ENCODE assay signal across 17 cellular contexts in genomic region chr15:71275098-71275497, GRCh38.
DNase-seq lines count a peak whose midpoint lies in the region; ATAC-seq and TF ChIP-seq lines count a peak whose summit lies in the region.
"Had no signal": no experiment of that assay in that cellular context is flagged by ENCODE, and none has a peak within 500 bp of the region (broad histone marks: within the 10 kb centered on the region; RNA-seq: fewer than 3 reads in every experiment).

No MANE protein-coding gene starts in this region.

- CTCF ChIA-PET in Panc1 (lab: Charles Lee) = no interaction called here
- CTCF ChIA-PET in HEK293T (lab: Yijun Ruan, JAX) = interaction anchor here (0.5 to 1.5 kb wide), 3 partner anchors 18 to 369 kb away, joined by 3 to 5 read pairs (median 4); no protein-coding TSS in a partner anchor

- POLR2A ChIA-PET in Panc1 (lab: Charles Lee) (interaction anchor here (0.6 kb wide), 1 partner anchor 269 kb away, joined by 4 read pairs; no protein-coding TSS in a partner anchor), HEK293T (lab: Yijun Ruan, JAX) (no interaction called here)

- intact Hi-C loops in Panc1 (cut with micrococcal nuclease; ENCODE audit: unreplicated experiment) (no loop called here), testis (cut with DNase I; ENCODE audit: low total_unique reads) (no loop called here)

- H3K27ac ChIP-seq in Panc1 (ENCODE audit: low read length) = peak overlapping the region; percentile 73
- H3K27ac ChIP-seq in testis = no peak overlapping the region
- H3K27ac ChIP-seq: cardiac muscle cell, gastrocnemius medialis, KMS-11, thyroid gland had no signal

- peaks cover 57% of the 10 kb centered on the region for H3K4me1 Mint-ChIP-seq in nephron
- H3K4me1 Mint-ChIP-seq: CD4-positive, CD25-positive, alpha-beta regulatory T cell had no signal

- peaks cover 10% of the 10 kb centered on the region for H3K9me3 Mint-ChIP-seq in nephron
- H3K9me3 Mint-ChIP-seq: CD4-positive, CD25-positive, alpha-beta regulatory T cell had no signal

- in situ Hi-C loops in Panc1 (cut with HindIII; ENCODE audit: low pct_unique_long_range_greater_than_20kb, low sequenced_read_pairs) = no loop called here

- DNase-seq in AG20443 (ENCODE audit: low spot score) (peak; percentile 50), Panc1 (ENCODE audit: low read depth, low spot score) (no peak), dermis blood vessel endothelial cell (peak; percentile 71), HEK293T (ENCODE audit: extremely low spot score) (no peak), BE2C (no peak), testis (no peak), OCI-M1 (lab: John Stamatoyannopoulos, UW) (no peak)
- DNase-seq: activated T-cell treated with anti-CD3 and anti-CD28 coated beads, Interleukin-2, amount 50 U/mL, for 48 hours; CD4-positive, CD25-positive, alpha-beta regulatory T cell; gastrocnemius medialis; NCI-H345; SHP77 treated with DMSO at 0.1 percent for 48 hours; thyroid gland had no signal

- no peak for TF ChIP-seq CTCF in Panc1 (IDR thresholded peaks at IDR 0.05)
- no peak for TF ChIP-seq CTCF in nephron (IDR thresholded peaks at IDR 0.05; ENCODE audit: unreplicated experiment in 3 of 3)
- no peak for TF ChIP-seq CTCF in BE2C (IDR thresholded peaks at IDR 0.05; ENCODE audit: low read depth, low read length)
- no peak for TF ChIP-seq CTCF in testis (IDR thresholded peaks at IDR 0.05)

- BruUV-seq in Panc1 (replicated peaks; lab: Mats Ljungman, UMichigan) = no TSS peak

- WGBS in testis, 2 donors = 71 to 93% methylated on average over 2 to 3 of the region's 3 CpGs

- no peaks in the 10 kb centered on the region for H3K36me3 Mint-ChIP-seq in nephron (ENCODE audit: low read depth)
- H3K36me3 Mint-ChIP-seq: CD4-positive, CD25-positive, alpha-beta regulatory T cell had no signal

- peak overlapping the region; percentile 54 to 69 (median 66) for H3K27ac Mint-ChIP-seq in nephron
- H3K27ac Mint-ChIP-seq: CD4-positive, CD25-positive, alpha-beta regulatory T cell had no signal

- no peaks in the 10 kb centered on the region for H3K27me3 Mint-ChIP-seq in nephron (ENCODE audit: low read depth)

- H3K4me1 ChIP-seq in Panc1 (ENCODE audit: control insufficient read depth, insufficient read depth, low read length) = peaks cover 38% of the 10 kb centered on the region
- H3K4me1 ChIP-seq in BE2C = peaks cover 3% of the 10 kb centered on the region; the same call in 1 of the 2 replicates
- peaks cover 5% of the 10 kb centered on the region for H3K4me1 ChIP-seq in testis

- TF ChIP-seq POLR2A in testis (IDR thresholded peaks at IDR 0.05) = no peak

- H3K36me3 ChIP-seq in Panc1 (ENCODE audit: control insufficient read depth, insufficient read depth, low read length) (no peaks in the 10 kb centered on the region), BE2C (no peaks in the 10 kb centered on the region), testis (ENCODE audit: low read depth, missing control alignments) (no peaks in the 10 kb centered on the region)
- H3K36me3 ChIP-seq: cardiac muscle cell, gastrocnemius medialis, HAP-1, thyroid gland had no signal

- no peak overlapping the region for H3K4me3 Mint-ChIP-seq in nephron
- H3K4me3 Mint-ChIP-seq: CD4-positive, CD25-positive, alpha-beta regulatory T cell had no signal

- no peak overlapping the region for H3K4me3 ChIP-seq in Panc1 (ENCODE audit: low read depth in 2 of 2, low read length in 2 of 2)
- no peak overlapping the region for H3K4me3 ChIP-seq in BE2C (ENCODE audit: low read depth, low read length)
- H3K4me3 ChIP-seq in testis = no peak overlapping the region
- H3K4me3 ChIP-seq: cardiac muscle cell, gastrocnemius medialis, HAP-1, thyroid gland had no signal

- H3K9me3 ChIP-seq in Panc1 (ENCODE audit: control insufficient read depth, insufficient read depth, low read depth, low read length) (peaks cover 8% of the 10 kb centered on the region; the same call in 1 of the 2 replicates), BE2C (no peaks in the 10 kb centered on the region), testis (no peaks in the 10 kb centered on the region)
- H3K9me3 ChIP-seq: gastrocnemius medialis, HAP-1, thyroid gland had no signal

- peak; percentile 73 for ATAC-seq in Panc1
- ATAC-seq: gastrocnemius medialis had no signal

- H3K27me3 ChIP-seq in Panc1 (ENCODE audit: control insufficient read depth, insufficient read depth, low read length) = no peaks in the 10 kb centered on the region
- no peaks in the 10 kb centered on the region for H3K27me3 ChIP-seq in BE2C
- no peaks in the 10 kb centered on the region for H3K27me3 ChIP-seq in testis
- H3K27me3 ChIP-seq: cardiac muscle cell, gastrocnemius medialis, thyroid gland had no signal

TF ChIP-seq in HEK293T, 16 proteins besides CTCF, POLR2A, EP300 and RAD21:
- TF ChIP-seq TARDBP (IDR thresholded peaks at IDR 0.05) (no peak), FOXM1 (IDR thresholded peaks at IDR 0.05; ENCODE audit: borderline replicate concordance) (no peak), ZNF384 (IDR thresholded peaks at IDR 0.05) (no peak), FOXA1 (IDR thresholded peaks at IDR 0.05) (no peak), NFRKB (IDR thresholded peaks at IDR 0.05) (no peak)
TF ChIP-seq in HEK293T: peak in this region for 0.

Comparison
In these comparisons a context has a peak if more than half of its experiments do, and no peak if none do; other contexts are left out.
1. DNase-seq: peak in AG20443 (single experiment) and dermis blood vessel endothelial cell (single experiment); none in Panc1 (single experiment), HEK293T (single experiment), BE2C (single experiment), testis (single experiment) and OCI-M1 (single experiment).